In genomic region chr4:121696641-121697461, GRCh38 we compare ENCODE assay signal across 8 cellular contexts. TPM values are rescaled to one million over a fixed set of nuclear protein-coding genes. Genes with fewer than 3 reads are reported as not detected.
A peak's percentile ranks its signal among the peaks of the same experiment; 100 is the strongest.
DNase-seq lines count a peak whose midpoint lies in the region; ATAC-seq and TF ChIP-seq lines count a peak whose summit lies in the region.

Gene ANXA5, minus strand, starts transcription at chr4:121696980. Its CDS starts 391 bp downstream, at chr4:121696589.

- peak within 1 kb of the TSS; percentile 90 for H3K27ac ChIP-seq in C4-2B

- ATAC-seq in HG03378 (IDR thresholded peaks at IDR 0.05; ENCODE audit: unreplicated experiment), result peak; percentile 69
- ATAC-seq in activated CD8-positive, alpha-beta memory T cell treated with anti-CD3 and anti-CD28 coated beads, Interleukin-2, amount 10 ng/mL, durations not matched to agents 7 days and 5 days, result peak; percentile 91

- H3K36me3 Mint-ChIP-seq in activated CD8-positive, alpha-beta memory T cell treated with anti-CD3 and anti-CD28 coated beads, Interleukin-2, amount 10 ng/mL, durations not matched to agents 7 days and 5 days, result peaks cover 25% of the 10 kb centered on the region
- peaks cover 8% of the 10 kb centered on the region for H3K36me3 Mint-ChIP-seq in mesothelial cell of epicardium

- peak within 1 kb of the TSS; percentile 99 for H3K27ac Mint-ChIP-seq in activated CD8-positive, alpha-beta memory T cell treated with anti-CD3 and anti-CD28 coated beads, Interleukin-2, amount 10 ng/mL, durations not matched to agents 7 days and 5 days
- peak within 1 kb of the TSS; percentile 98 for H3K27ac Mint-ChIP-seq in mesothelial cell of epicardium

- in situ Hi-C loops in endometrial microvascular endothelial cells (cut with HindIII; ENCODE audit: inconsistent ontology term, low pct_unique_long_range_greater_than_20kb, low sequenced_read_pairs), result no loop called here

- CTCF ChIA-PET in activated CD8-positive, alpha-beta memory T cell treated with anti-CD3 and anti-CD28 coated beads, Interleukin-2, amount 10 ng/mL, durations not matched to agents 7 days and 5 days (lab: Charles Lee), result interaction anchor here (0.6 to 2.5 kb wide), 11 partner anchors 8 to 881 kb away, joined by 3 to 14 read pairs (median 3); no protein-coding TSS in a partner anchor

- peak; percentile 88 for TF ChIP-seq POLR2A in GM19193 (IDR thresholded peaks at IDR 0.05; ENCODE audit: extremely low read depth, insufficient read depth, insufficient read length)

- peaks cover 34% of the 10 kb centered on the region for H3K27me3 Mint-ChIP-seq in activated CD8-positive, alpha-beta memory T cell treated with anti-CD3 and anti-CD28 coated beads, Interleukin-2, amount 10 ng/mL, durations not matched to agents 7 days and 5 days
- peaks cover 4% of the 10 kb centered on the region for H3K27me3 Mint-ChIP-seq in mesothelial cell of epicardium (ENCODE audit: low read depth)

- H3K4me1 Mint-ChIP-seq in activated CD8-positive, alpha-beta memory T cell treated with anti-CD3 and anti-CD28 coated beads, Interleukin-2, amount 10 ng/mL, durations not matched to agents 7 days and 5 days, result peaks cover 41% of the 10 kb centered on the region
- peaks cover 20% of the 10 kb centered on the region for H3K4me1 Mint-ChIP-seq in mesothelial cell of epicardium

- H3K9me3 Mint-ChIP-seq in activated CD8-positive, alpha-beta memory T cell treated with anti-CD3 and anti-CD28 coated beads, Interleukin-2, amount 10 ng/mL, durations not matched to agents 7 days and 5 days (ENCODE audit: low read depth), result no peaks in the 10 kb centered on the region
- H3K9me3 Mint-ChIP-seq in mesothelial cell of epicardium, result no peaks in the 10 kb centered on the region

- DNase-seq in NOMO-1 treated with DMSO at 0.1 percent for 48 hours (lab: John Stamatoyannopoulos, UW; ENCODE audit: unreplicated experiment), result peak; percentile 71
- DNase-seq in activated CD8-positive, alpha-beta memory T cell treated with anti-CD3 and anti-CD28 coated beads, Interleukin-2, amount 10 ng/mL, durations not matched to agents 7 days and 5 days, result peak; percentile 88
- peak; percentile 75 to 84 for DNase-seq in mesothelial cell of epicardium (ENCODE audit: low spot score in 2 of 2, unreplicated experiment in 2 of 2)
- peak; percentile 25 to 42 for DNase-seq in stimulated activated CD8-positive, alpha-beta memory T cell treated with anti-CD3 and anti-CD28 coated beads, Interleukin-15, amount 100 ng/mL, for 4 hours (ENCODE audit: low read depth in 2 of 2)

- TF ChIP-seq CTCF in C4-2B (conservative IDR thresholded peaks at IDR 0.05) (peak; percentile 30), mesothelial cell of epicardium (IDR thresholded peaks at IDR 0.05; ENCODE audit: unreplicated experiment) (no peak)

- peak within 1 kb of the TSS; percentile 96 for H3K4me3 Mint-ChIP-seq in activated CD8-positive, alpha-beta memory T cell treated with anti-CD3 and anti-CD28 coated beads, Interleukin-2, amount 10 ng/mL, durations not matched to agents 7 days and 5 days
- peak within 1 kb of the TSS; percentile 98 for H3K4me3 Mint-ChIP-seq in mesothelial cell of epicardium

RNA-seq across cellular contexts. Expression of gene ANXA5, which starts in this region (rescaled TPM):
- 100 to 1,000 TPM; 142 to 152 TPM for total RNA-seq in activated CD8-positive, alpha-beta memory T cell treated with anti-CD3 and anti-CD28 coated beads, Interleukin-2, amount 10 ng/mL, durations not matched to agents 7 days and 5 days
- total RNA-seq in endometrial microvascular endothelial cells (ENCODE audit: inconsistent ontology term) (636 TPM), mesothelial cell of epicardium (125 to 137 TPM (median 130 TPM) in 3 replicates)

Comparison
In these comparisons a context has a peak if more than half of its experiments do, and no peak if none do; other contexts are left out.
1. Peak in every context shown above with its lines: DNase-seq, ATAC-seq and H3K27ac ChIP-seq.
2. DNase-seq: peak in every context shown above with its lines; median percentile 88 in activated CD8-positive, alpha-beta memory T cell treated with anti-CD3 and anti-CD28 coated beads, Interleukin-2, amount 10 ng/mL, durations not matched to agents 7 days and 5 days; 80 in mesothelial cell of epicardium; 71 in NOMO-1 treated with DMSO at 0.1 percent for 48 hours; 34 in stimulated activated CD8-positive, alpha-beta memory T cell treated with anti-CD3 and anti-CD28 coated beads, Interleukin-15, amount 100 ng/mL, for 4 hours.